Comparison of ENCODE assay signal across 1 cellular context in genomic region chr11:44005956-44006355, GRCh38.
TF ChIP-seq lines count a peak whose summit lies in the region.

No MANE protein-coding gene starts in this region.

TF ChIP-seq in H1, 55 proteins besides CTCF, POLR2A, EP300 and RAD21:
- TF ChIP-seq FOSL1 (IDR thresholded peaks at IDR 0.05; ENCODE audit: insufficient read depth, low read depth, low read length) (no peak), SP4 (IDR thresholded peaks at IDR 0.05; ENCODE audit: low read length) (no peak), POLR2AphosphoS5 (IDR thresholded peaks at IDR 0.05; ENCODE audit: low read depth, low read length) (no peak), GABPA (IDR thresholded peaks at IDR 0.05; ENCODE audit: borderline replicate concordance, insufficient read depth, low read length) (no peak), YY1 (IDR thresholded peaks at IDR 0.05; ENCODE audit: low read depth, low read length) (no peak), JUN (IDR thresholded peaks at IDR 0.05; ENCODE audit: low read depth, low read length) (no peak)
